Comparison of ENCODE assay signal across 13 cellular contexts in genomic region chr3:64437126-64437525, GRCh38.
A peak's percentile ranks its signal among the peaks of the same experiment; 100 is the strongest.
DNase-seq lines count a peak whose midpoint lies in the region; ATAC-seq, FAIRE-seq and TF ChIP-seq lines count a peak whose summit lies in the region.
"Had no signal": no experiment of that assay in that cellular context is flagged by ENCODE, and none has a peak within 500 bp of the region (broad histone marks: within the 10 kb centered on the region; RNA-seq: fewer than 3 reads in every experiment).

No MANE protein-coding gene starts in this region.

- POLR2A ChIA-PET in A549 (lab: Yijun Ruan, JAX) (no interaction called here), HEK293 (lab: Yijun Ruan, JAX) (no interaction called here), A673 (lab: Charles Lee; ENCODE audit: low non-redundant PET) (no interaction called here)

- no peak for DNase-seq in A549 (ENCODE audit: low read depth in 1 of 2, low spot score in 1 of 2)
- peak; percentile 77 for DNase-seq in glomerular visceral epithelial cell (ENCODE audit: extremely low spot score)
- peak; percentile 52 for DNase-seq in left kidney (ENCODE audit: low read depth, low spot score)
- no peak for DNase-seq in foreskin fibroblast
- no peak for DNase-seq in substantia nigra (lab: John Stamatoyannopoulos, UW)
- no peak for DNase-seq in A673 (ENCODE audit: low spot score)
- no peak for DNase-seq in NCI-H146 (lab: John Stamatoyannopoulos, UW)
- DNase-seq: CD8-positive, alpha-beta T cell; COR-L47; HCEC 1CT had no signal

- H3K27ac ChIP-seq in A549 (no peak overlapping the region), HEK293 (ENCODE audit: extremely low read depth, low read depth, low read length) (no peak overlapping the region), substantia nigra (ENCODE audit: low read depth, low read length, poor library complexity, severe bottlenecking) (no peak overlapping the region), A673 (ENCODE audit: low read depth, low read length, poor library complexity, severe bottlenecking) (no peak overlapping the region)

- H3K27me3 ChIP-seq in A673 (replicated peaks; ENCODE audit: insufficient read depth, low read depth, low read length, poor library complexity): peaks cover 14% of the 10 kb centered on the region

- no peak for ATAC-seq in A549
- ATAC-seq: CD8-positive, alpha-beta T cell; GM12878 had no signal

- H3K36me3 ChIP-seq in HEK293 (ENCODE audit: control insufficient read depth in 2 of 2, insufficient read depth in 1 of 2, low read length in 2 of 2): no peaks in the 10 kb centered on the region
- no peaks in the 10 kb centered on the region for H3K36me3 ChIP-seq in A673 (ENCODE audit: insufficient read depth, low read length, poor library complexity, severe bottlenecking)

- H3K4me3 ChIP-seq in A549: no peak overlapping the region
- H3K4me3 ChIP-seq in HEK293 (ENCODE audit: low read depth, low read length): no peak overlapping the region
- no peak overlapping the region for H3K4me3 ChIP-seq in foreskin fibroblast (ENCODE audit: low read depth in 1 of 2, low read length in 2 of 2)
- no peak overlapping the region for H3K4me3 ChIP-seq in A673 (ENCODE audit: low read depth, low read length, poor library complexity, severe bottlenecking)
- H3K4me3 ChIP-seq: GM12878 had no signal

- no peak for TF ChIP-seq EP300 in A549 (IDR thresholded peaks at IDR 0.05)

- no TSS peak for BruUV-seq in A673 (replicated peaks; lab: Mats Ljungman, UMichigan)

- 0 out of 3 replicates have a peak, but pooled peaks cover 4% of the 10 kb centered on the region for H3K9me3 ChIP-seq in A549
- H3K9me3 ChIP-seq in HEK293 (ENCODE audit: control insufficient read depth, insufficient read depth, low read depth, low read length): no peaks in the 10 kb centered on the region
- no peaks in the 10 kb centered on the region for H3K9me3 ChIP-seq in A673 (ENCODE audit: low read depth, low read length, poor library complexity, severe bottlenecking)

- TF ChIP-seq POLR2A in A549 (IDR thresholded peaks at IDR 0.05; ENCODE audit: low read length): no peak

- CTCF ChIA-PET in A549 (lab: Yijun Ruan, JAX): no interaction called here
- CTCF ChIA-PET in HEK293 (lab: Yijun Ruan, JAX): no interaction called here
- CTCF ChIA-PET in A673 (lab: Charles Lee): no interaction called here

- intact Hi-C loops in A673 (cut with micrococcal nuclease; ENCODE audit: unreplicated experiment): no loop called here

- WGBS in A549 (ENCODE audit: missing lambda C conversion rate): 46% methylated on average over 6 of the region's 6 CpGs

- peak overlapping the region; percentile 20 for H3K4me2 ChIP-seq in A549

- TF ChIP-seq CTCF in A549 (IDR thresholded peaks at IDR 0.05): no peak
- no peak for TF ChIP-seq CTCF in HEK293 (tag by site-specific recombination; IDR thresholded peaks at IDR 0.05)
- TF ChIP-seq CTCF in foreskin fibroblast (IDR thresholded peaks at IDR 0.05; ENCODE audit: low read depth, low read length): no peak
- no peak for TF ChIP-seq CTCF in A673 (conservative IDR thresholded peaks at IDR 0.05; ENCODE audit: low read depth, low read length)

- no peak for TF ChIP-seq RAD21 in A549 (conservative IDR thresholded peaks at IDR 0.05 in 1 of 2, IDR thresholded peaks at IDR 0.05 in 1 of 2)

- peaks cover 38% of the 10 kb centered on the region for H3K4me1 ChIP-seq in A549
- H3K4me1 ChIP-seq in HEK293 (ENCODE audit: control insufficient read depth, insufficient read depth, low read length): peaks cover 16% of the 10 kb centered on the region
- H3K4me1 ChIP-seq in A673 (ENCODE audit: insufficient read depth, low read length, poor library complexity, severe bottlenecking): no peaks in the 10 kb centered on the region

- no peak for FAIRE-seq in A549 (lab: Jason Lieb, UNC)
- FAIRE-seq: GM12878, GM18507 had no signal

TF ChIP-seq in A549, 52 proteins besides CTCF, POLR2A, EP300 and RAD21:
- TF ChIP-seq ZC3H11A (IDR thresholded peaks at IDR 0.05) (no peak), RNF2 (IDR thresholded peaks at IDR 0.05; ENCODE audit: borderline replicate concordance, low read depth) (no peak), RARB (CRISPR knock-in tag; IDR thresholded peaks at IDR 0.05) (no peak), FOSB (CRISPR knock-in tag; IDR thresholded peaks at IDR 0.05) (no peak), FOSL2 (IDR thresholded peaks at IDR 0.05) (no peak), FOSL2 (CRISPR knock-in tag; IDR thresholded peaks at IDR 0.05) (no peak), RCOR1 (IDR thresholded peaks at IDR 0.05; ENCODE audit: low read depth, low read length) (no peak), POLR2AphosphoS2 (conservative IDR thresholded peaks at IDR 0.05; ENCODE audit: low read length) (no peak), SMC3 (IDR thresholded peaks at IDR 0.05) (no peak), ZNF302 (CRISPR knock-in tag; IDR thresholded peaks at IDR 0.05) (no peak)

TF ChIP-seq in HEK293, 187 proteins besides CTCF, POLR2A, EP300 and RAD21:
- TF ChIP-seq PRDM6 (tag by site-specific recombination; IDR thresholded peaks at IDR 0.05) (0 out of 2 replicates have a peak, but pooled peaks have one; percentile 16), ZNF350 (tag by site-specific recombination; IDR thresholded peaks at IDR 0.05) (no peak)

Comparison
In these comparisons a context has a peak if more than half of its experiments do, and no peak if none do; other contexts are left out.
1. DNase-seq: peak in glomerular visceral epithelial cell (single experiment) and left kidney (single experiment); none in A549 (0 of 2), foreskin fibroblast (0 of 2), substantia nigra (0 of 49), A673 (single experiment) and NCI-H146 (single experiment).